Comparison of ENCODE assay signal across 22 cellular contexts in genomic region chr11:116314012-116314411, GRCh38.
"Had no signal": no experiment of that assay in that cellular context is flagged by ENCODE, and none has a peak within 500 bp of the region (broad histone marks: within the 10 kb centered on the region; RNA-seq: fewer than 3 reads in every experiment).

No MANE protein-coding gene starts in this region.

- FAIRE-seq: colon, kidney had no signal

- H3K27ac Mint-ChIP-seq: dendritic cell treated with granulocyte-macrophage colony-stimulating factor and Interleukin-4, amounts not matched to agents 40 ng/mL and 50 ng/mL, for 4 days; naive thymus-derived CD4-positive, alpha-beta T cell; nephron progenitor cell; stimulated activated memory B cell treated with anti-CD40 and anti-IgM and Interleukin-4, amounts not matched to agents 10 μg/mL and 1 μg/mL and 100 μg/mL, for 72 hours; stimulated activated naive CD8-positive, alpha-beta T cell treated with anti-CD3 and anti-CD28 coated beads, Interleukin-15, Interleukin-2, amounts not matched to agents 100 ng/mL and 50 ng/mL, for 24 hours had no signal

- ATAC-seq: gastroesophageal sphincter; left colon; naive thymus-derived CD4-positive, alpha-beta T cell; psoas muscle; stimulated activated memory B cell treated with anti-CD40 and anti-IgM and Interleukin-4, amounts not matched to agents 10 μg/mL and 1 μg/mL and 100 μg/mL, for 72 hours had no signal

- H3K27me3 ChIP-seq: esophagus squamous epithelium, gastroesophageal sphincter, right lobe of liver, testis, tibial nerve had no signal

- H3K4me3 ChIP-seq: esophagus squamous epithelium, gastroesophageal sphincter, lung, psoas muscle, right lobe of liver, testis, tibial nerve had no signal

- H3K4me3 Mint-ChIP-seq: dendritic cell treated with granulocyte-macrophage colony-stimulating factor and Interleukin-4, amounts not matched to agents 40 ng/mL and 50 ng/mL, for 4 days; naive thymus-derived CD4-positive, alpha-beta T cell; nephron progenitor cell; stimulated activated memory B cell treated with anti-CD40 and anti-IgM and Interleukin-4, amounts not matched to agents 10 μg/mL and 1 μg/mL and 100 μg/mL, for 72 hours; stimulated activated naive CD8-positive, alpha-beta T cell treated with anti-CD3 and anti-CD28 coated beads, Interleukin-15, Interleukin-2, amounts not matched to agents 100 ng/mL and 50 ng/mL, for 24 hours had no signal

- H3K4me1 ChIP-seq: psoas muscle had no signal

- H3K9me3 Mint-ChIP-seq: dendritic cell treated with granulocyte-macrophage colony-stimulating factor and Interleukin-4, amounts not matched to agents 40 ng/mL and 50 ng/mL, for 4 days; nephron progenitor cell; stimulated activated naive CD8-positive, alpha-beta T cell treated with anti-CD3 and anti-CD28 coated beads, Interleukin-15, Interleukin-2, amounts not matched to agents 100 ng/mL and 50 ng/mL, for 24 hours had no signal

- H3K36me3 ChIP-seq: esophagus squamous epithelium, gastroesophageal sphincter, right lobe of liver, tibial nerve had no signal

- H3K36me3 Mint-ChIP-seq: naive thymus-derived CD4-positive, alpha-beta T cell; stimulated activated memory B cell treated with anti-CD40 and anti-IgM and Interleukin-4, amounts not matched to agents 10 μg/mL and 1 μg/mL and 100 μg/mL, for 72 hours had no signal

- H3K9me3 ChIP-seq: esophagus squamous epithelium, gastroesophageal sphincter, psoas muscle, right lobe of liver, testis, tibial nerve had no signal

- DNase-seq: esophagus squamous epithelium; foreskin fibroblast; glutamatergic neuron; kidney; left colon; left ventricle myocardium superior; naive thymus-derived CD4-positive, alpha-beta T cell; nephron progenitor cell; psoas muscle; retina; right lobe of liver; stimulated activated CD4-positive, alpha-beta T cell treated with anti-CD3 and anti-CD28 coated beads, Interleukin-15, amount 100 ng/mL, for 24 hours; stimulated activated CD4-positive, alpha-beta T cell treated with anti-CD3 and anti-CD28 coated beads, Interleukin-1b, Interleukin-23, amount 100 ng/mL, for 48 hours; stimulated activated CD4-positive, alpha-beta T cell treated with anti-CD3 and anti-CD28 coated beads, Interleukin-4, amount 100 ng/mL, for 24 hours; testis had no signal

- H3K27me3 Mint-ChIP-seq: stimulated activated memory B cell treated with anti-CD40 and anti-IgM and Interleukin-4, amounts not matched to agents 10 μg/mL and 1 μg/mL and 100 μg/mL, for 72 hours had no signal

- H3K27ac ChIP-seq: esophagus squamous epithelium, gastroesophageal sphincter, psoas muscle, right lobe of liver, testis, tibial nerve had no signal
